ENCODE assay signal across 9 cellular contexts in the genomic region with DNA sequence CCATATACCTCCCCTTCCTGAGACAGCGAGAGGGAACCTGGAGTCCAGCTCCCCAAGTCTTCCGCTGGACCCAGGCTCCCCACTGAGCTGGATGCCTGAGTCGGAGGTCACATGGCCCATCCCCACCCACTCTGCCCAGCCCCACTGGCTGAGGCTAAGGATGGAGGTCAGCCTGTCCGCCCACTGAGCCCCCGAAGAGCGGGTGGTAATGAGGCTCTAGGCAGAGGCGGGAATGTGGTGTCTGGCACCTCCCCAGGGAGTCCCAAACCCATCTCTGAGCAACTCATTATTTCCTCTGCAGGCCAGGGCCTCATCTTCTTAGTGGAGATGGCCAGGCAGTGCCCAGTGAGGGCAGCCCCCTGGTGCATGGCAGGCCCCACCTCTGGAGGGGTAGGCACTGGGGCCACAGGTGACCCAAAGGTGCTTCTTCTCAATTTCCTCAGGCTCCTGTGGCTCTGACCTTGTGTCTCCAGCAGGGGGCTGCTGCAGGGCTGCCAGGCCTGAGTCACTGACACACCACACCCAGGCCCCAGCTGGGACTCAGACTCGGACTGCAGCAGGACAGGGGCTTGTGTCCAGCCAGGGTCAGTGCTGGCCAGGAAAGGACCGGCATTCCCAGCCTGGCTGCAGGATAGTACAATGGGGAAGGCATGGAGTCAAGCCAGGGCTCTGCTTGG. TPM values are rescaled to one million over a fixed set of nuclear protein-coding genes. Genes with fewer than 3 reads are reported as not detected.
DNase-seq lines count a peak whose midpoint lies in the region; ATAC-seq and TF ChIP-seq lines count a peak whose summit lies in the region.
"Had no signal": no experiment of that assay in that cellular context is flagged by ENCODE, and none has a peak within 500 bp of the region (broad histone marks: within the 10 kb centered on the region; RNA-seq: fewer than 3 reads in every experiment).

No MANE protein-coding gene starts in this region.

- H3K4me2 ChIP-seq in neuronal stem cell (ENCODE audit: insufficient read depth, low read length, poor library complexity, severe bottlenecking) = no peak overlapping the region

- H3K27me3 Mint-ChIP-seq in activated CD8-positive, alpha-beta T cell treated with anti-CD3 and anti-CD28 coated beads, Interleukin-2, amount 10 ng/mL, durations not matched to agents 7 days and 5 days (ENCODE audit: low read depth) = peaks cover 2% of the 10 kb centered on the region

- intact Hi-C loops in esophagus muscularis mucosa (cut with DNase I) (loop anchor here (5.0 kb wide), 1 partner anchor 212 kb away; no protein-coding TSS in a partner anchor), aorta (cut with DNase I) (loop anchor here (2.0 to 5.0 kb wide), 2 partner anchors 98 to 212 kb away; no protein-coding TSS in a partner anchor)

- H3K79me1 ChIP-seq in neuronal stem cell (ENCODE audit: low read depth, low read length) = no peaks in the 10 kb centered on the region

- no peak overlapping the region for H3K23ac ChIP-seq in neuronal stem cell (ENCODE audit: low read depth, low read length, poor library complexity)

- TF ChIP-seq POLR2A in esophagus muscularis mucosa (IDR thresholded peaks at IDR 0.05; ENCODE audit: low read depth) = no peak

- no peak overlapping the region for H2BK15ac ChIP-seq in neuronal stem cell (ENCODE audit: low read length)

- H2AFZ ChIP-seq in neuronal stem cell (ENCODE audit: low read length) = no peak overlapping the region

- CTCF ChIA-PET in activated CD8-positive, alpha-beta T cell treated with anti-CD3 and anti-CD28 coated beads, Interleukin-2, amount 10 ng/mL, durations not matched to agents 7 days and 5 days (lab: Charles Lee) = interaction anchor here (0.5 to 8.2 kb wide), 38 partner anchors 9 to 494 kb away, joined by 3 to 132 read pairs (median 4); a partner anchor contains a TSS

- H3K14ac ChIP-seq in neuronal stem cell (ENCODE audit: low read length) = no peak overlapping the region

- TF ChIP-seq CTCF in AG09309 (IDR thresholded peaks at IDR 0.05; ENCODE audit: control insufficient read depth, insufficient read depth, low read depth, low read length, missing control alignments) (peak; percentile 86), esophagus muscularis mucosa (IDR thresholded peaks at IDR 0.05) (peak; percentile 36 to 63 (median 56))

- peak overlapping the region; percentile 50 for H3K9ac ChIP-seq in neuronal stem cell (ENCODE audit: low read depth, low read length, poor library complexity)

- H3K4ac ChIP-seq in neuronal stem cell (ENCODE audit: low read length) = no peak overlapping the region

- peak overlapping the region; percentile 41 for H2AK5ac ChIP-seq in neuronal stem cell (ENCODE audit: low read depth, low read length)

- TF ChIP-seq EP300 in esophagus muscularis mucosa (IDR thresholded peaks at IDR 0.05) = no peak

- peak overlapping the region; percentile 8 for H3K18ac ChIP-seq in neuronal stem cell (ENCODE audit: low read length)

- H3K9me3 ChIP-seq in esophagus muscularis mucosa = no peaks in the 10 kb centered on the region
- H3K9me3 ChIP-seq in neuronal stem cell (replicated peaks in 1 of 2; ENCODE audit: control insufficient read depth in 2 of 2, insufficient read depth in 1 of 2, low read depth in 1 of 2, low read length in 2 of 2) = no peaks in the 10 kb centered on the region
- H3K9me3 ChIP-seq in aorta (ENCODE audit: control insufficient read depth, low read length) = no peaks in the 10 kb centered on the region

- peaks cover 0 to 12% (median 0%) of the 10 kb centered on the region in 4 donors for H3K27me3 ChIP-seq in esophagus muscularis mucosa
- H3K27me3 ChIP-seq in neuronal stem cell (ENCODE audit: control insufficient read depth in 3 of 3, insufficient read depth in 3 of 3, low read depth in 1 of 3, low read length in 3 of 3) = peaks cover 0 to 8% (median 2%) of the 10 kb centered on the region in 3 experiments
- H3K27me3 ChIP-seq in aorta (ENCODE audit: control insufficient read depth in 1 of 2, insufficient read depth in 2 of 2, low read length in 1 of 2) = no peaks in the 10 kb centered on the region

- H2BK12ac ChIP-seq in neuronal stem cell (ENCODE audit: low read length) = no peak overlapping the region

- H3K4me1 ChIP-seq in esophagus muscularis mucosa = peaks cover 26 to 58% (median 49%) of the 10 kb centered on the region in 4 donors
- peaks cover 6 to 16% of the 10 kb centered on the region in 2 donors for H3K4me1 ChIP-seq in neuronal stem cell (ENCODE audit: control insufficient read depth in 2 of 2, insufficient read depth in 1 of 2, low read depth in 1 of 2, low read length in 2 of 2)
- no peaks in the 10 kb centered on the region for H3K4me1 ChIP-seq in aorta (ENCODE audit: control insufficient read depth in 1 of 2, insufficient read depth in 2 of 2, low read length in 2 of 2)

- H3K4me1 Mint-ChIP-seq in activated CD8-positive, alpha-beta T cell treated with anti-CD3 and anti-CD28 coated beads, Interleukin-2, amount 10 ng/mL, durations not matched to agents 7 days and 5 days (ENCODE audit: low read depth) = peaks cover 48% of the 10 kb centered on the region

- H3K36me3 Mint-ChIP-seq in activated CD8-positive, alpha-beta T cell treated with anti-CD3 and anti-CD28 coated beads, Interleukin-2, amount 10 ng/mL, durations not matched to agents 7 days and 5 days (ENCODE audit: low read depth) = peaks cover 24% of the 10 kb centered on the region

- H3K27ac Mint-ChIP-seq in activated CD8-positive, alpha-beta T cell treated with anti-CD3 and anti-CD28 coated beads, Interleukin-2, amount 10 ng/mL, durations not matched to agents 7 days and 5 days = no peak overlapping the region
- H3K27ac Mint-ChIP-seq: mesothelial cell of epicardium had no signal

- H3K36me3 ChIP-seq in esophagus muscularis mucosa (peaks cover 31 to 55% (median 46%) of the 10 kb centered on the region in 4 donors), neuronal stem cell (replicated peaks in 1 of 2; ENCODE audit: control insufficient read depth in 2 of 2, insufficient read depth in 2 of 2, low read length in 2 of 2) (peaks cover 0 to 3% of the 10 kb centered on the region in 2 donors), aorta (ENCODE audit: control insufficient read depth in 1 of 2, insufficient read depth in 2 of 2, low read length in 1 of 2) (peaks cover 0 to 1% of the 10 kb centered on the region in 2 donors)

- H3K4me3 ChIP-seq in AG09309 (ENCODE audit: control insufficient read depth, low read depth, low read length) = no peak overlapping the region
- H3K4me3 ChIP-seq in esophagus muscularis mucosa = no peak overlapping the region
- no peak overlapping the region for H3K4me3 ChIP-seq in neuronal stem cell (ENCODE audit: low read length in 2 of 2)
- no peak overlapping the region for H3K4me3 ChIP-seq in aorta (ENCODE audit: low read length in 2 of 2)

- ATAC-seq in activated CD8-positive, alpha-beta T cell treated with anti-CD3 and anti-CD28 coated beads, Interleukin-2, amount 10 ng/mL, durations not matched to agents 7 days and 5 days = peak; percentile 70
- ATAC-seq in aorta (ENCODE audit: low FRiP score) (peak; percentile 68), GM19324 (IDR thresholded peaks at IDR 0.05; ENCODE audit: low FRiP score, unreplicated experiment) (no peak)

- POLR2A ChIA-PET in activated CD8-positive, alpha-beta T cell treated with anti-CD3 and anti-CD28 coated beads, Interleukin-2, amount 10 ng/mL, durations not matched to agents 7 days and 5 days (lab: Charles Lee) = interaction anchor here (0.7 kb wide), 1 partner anchor 210 kb away, joined by 3 read pairs; no protein-coding TSS in a partner anchor

- H3K4me3 Mint-ChIP-seq in activated CD8-positive, alpha-beta T cell treated with anti-CD3 and anti-CD28 coated beads, Interleukin-2, amount 10 ng/mL, durations not matched to agents 7 days and 5 days = no peak overlapping the region
- H3K4me3 Mint-ChIP-seq: mesothelial cell of epicardium had no signal

- no peak overlapping the region for H4K8ac ChIP-seq in neuronal stem cell (ENCODE audit: low read depth, low read length)

- H3K9me3 Mint-ChIP-seq in activated CD8-positive, alpha-beta T cell treated with anti-CD3 and anti-CD28 coated beads, Interleukin-2, amount 10 ng/mL, durations not matched to agents 7 days and 5 days (ENCODE audit: insufficient read depth) = no peaks in the 10 kb centered on the region
- H3K9me3 Mint-ChIP-seq: mesothelial cell of epicardium had no signal

- no peak overlapping the region for H2BK120ac ChIP-seq in neuronal stem cell (ENCODE audit: low read depth, low read length)

- H2BK5ac ChIP-seq in neuronal stem cell (ENCODE audit: low read length) = peak overlapping the region; percentile 13

- no peak overlapping the region for H4K91ac ChIP-seq in neuronal stem cell (ENCODE audit: low read depth, low read length, poor library complexity)

- H3K27ac ChIP-seq in esophagus muscularis mucosa (replicated peaks in 1 of 4) (peak overlapping the region in 3 of 4 donors; percentile 65 to 78 (median 71)), neuronal stem cell (replicated peaks; ENCODE audit: low read length) (no peak overlapping the region), aorta (ENCODE audit: low read depth in 1 of 2, low read length in 2 of 2) (no peak overlapping the region)

- WGBS in esophagus muscularis mucosa = 37% methylated on average over 5 of the region's 9 CpGs
- WGBS in neuronal stem cell (ENCODE audit: extremely low coverage in 2 of 2, insufficient read length in 2 of 2, insufficient replicate concordance in 1 of 2), 2 donors = no CpG with 5 or more reads among the region's 9 CpGs
- 60 to 63% methylated on average over 9 of the region's 9 CpGs for WGBS in aorta, 2 donors

- no peak for DNase-seq in AG09309 (ENCODE audit: low read depth)
- DNase-seq in GM19238 (ENCODE audit: insufficient read length, low spot score) = peak; percentile 70
- peak; percentile 67 for DNase-seq in NCI-H460 (ENCODE audit: extremely low read depth, low read depth)
- DNase-seq in activated CD8-positive, alpha-beta T cell treated with anti-CD3 and anti-CD28 coated beads, Interleukin-2, amount 10 ng/mL, durations not matched to agents 7 days and 5 days = peak; percentile 68
- peak; percentile 93 for DNase-seq in esophagus muscularis mucosa (ENCODE audit: extremely low spot score)
- DNase-seq in neuronal stem cell (ENCODE audit: low spot score) = no peak
- DNase-seq in aorta = peak; percentile 82 to 90

RNA-seq across cellular contexts. Expression of a gene that starts 10.2 kb away (rescaled TPM):
- total RNA-seq in NCI-H460 (2014; rRNA removed; shearing (Covaris generic)) = 0.55 and 0.92 TPM in 2 replicates
- polyA plus RNA-seq in NCI-H460 (2014; cell fraction: nucleus; rRNA removed) = 0.04 and 0.41 TPM in 2 replicates
- total RNA-seq in activated CD8-positive, alpha-beta T cell treated with anti-CD3 and anti-CD28 coated beads, Interleukin-2, amount 10 ng/mL, durations not matched to agents 7 days and 5 days = under 1 TPM; 0.26 to 0.37 TPM
- 10 to 100 TPM; 40.6 to 68.8 (median 47.6) TPM for total RNA-seq in esophagus muscularis mucosa
- polyA plus RNA-seq in neuronal stem cell (2013, experiment 1 of 2) = 1.7 TPM
- polyA plus RNA-seq in neuronal stem cell (2013, experiment 2 of 2) = 1.7 TPM
- total RNA-seq in aorta = 10 to 100 TPM; 53.7 to 80.8 TPM
- polyA plus RNA-seq in aorta = under 1 TPM; 0.38 to 0.64 TPM

Comparison
In these comparisons a context has a peak if more than half of its experiments do, and no peak if none do; other contexts are left out.
1. DNase-seq: peak in GM19238 (single experiment), NCI-H460 (single experiment), activated CD8-positive, alpha-beta T cell treated with anti-CD3 and anti-CD28 coated beads, Interleukin-2, amount 10 ng/mL, durations not matched to agents 7 days and 5 days (single experiment), esophagus muscularis mucosa (single experiment) and aorta (2 of 2); none in AG09309 (single experiment) and neuronal stem cell (single experiment).
2. H3K27ac ChIP-seq: peak in esophagus muscularis mucosa (3 of 4); none in neuronal stem cell (single experiment) and aorta (0 of 2).
3. RNA of a gene that starts 10.2 kb away (total RNA-seq): 53.7 to 80.8 TPM in aorta and 40.6 to 68.8 TPM in esophagus muscularis mucosa; 0.55 to 0.92 TPM in NCI-H460 and 0.26 to 0.37 TPM in activated CD8-positive, alpha-beta T cell treated with anti-CD3 and anti-CD28 coated beads, Interleukin-2, amount 10 ng/mL, durations not matched to agents 7 days and 5 days; every median in the first group is over 10 times any median in the second.